7 cellular contexts compared by ENCODE assay signal in genomic region chr3:153160451-153161137, GRCh38. TPM values are rescaled to one million over a fixed set of nuclear protein-coding genes. Genes with fewer than 3 reads are reported as not detected.
DNase-seq lines count a peak whose midpoint lies in the region; ATAC-seq, FAIRE-seq and TF ChIP-seq lines count a peak whose summit lies in the region.

No MANE protein-coding gene starts in this region.

- H3K27me3 Mint-ChIP-seq in activated CD4-positive, alpha-beta T cell treated with anti-CD3 and anti-CD28 coated beads, Interleukin-2, amount 10 ng/mL, durations not matched to agents 7 days and 5 days = no peaks in the 10 kb centered on the region

- H3K4me1 Mint-ChIP-seq in activated CD4-positive, alpha-beta T cell treated with anti-CD3 and anti-CD28 coated beads, Interleukin-2, amount 10 ng/mL, durations not matched to agents 7 days and 5 days = peaks cover 33% of the 10 kb centered on the region

- no peaks in the 10 kb centered on the region for H3K36me3 ChIP-seq in right lobe of liver

- H3K9me3 Mint-ChIP-seq in activated CD4-positive, alpha-beta T cell treated with anti-CD3 and anti-CD28 coated beads, Interleukin-2, amount 10 ng/mL, durations not matched to agents 7 days and 5 days = no peaks in the 10 kb centered on the region

- peak; percentile 39 for TF ChIP-seq POLR2A in right lobe of liver (IDR thresholded peaks at IDR 0.05)

- H3K27ac Mint-ChIP-seq in activated CD4-positive, alpha-beta T cell treated with anti-CD3 and anti-CD28 coated beads, Interleukin-2, amount 10 ng/mL, durations not matched to agents 7 days and 5 days = peak overlapping the region; percentile 99

- intact Hi-C loops in right lobe of liver (cut with DNase I) = no loop called here

- CTCF ChIA-PET in activated CD4-positive, alpha-beta T cell treated with anti-CD3 and anti-CD28 coated beads, Interleukin-2, amount 10 ng/mL, durations not matched to agents 7 days and 5 days (lab: Charles Lee) = interaction anchor here (0.6 to 1.6 kb wide), 6 partner anchors 19 to 1879 kb away, joined by 3 to 5 read pairs (median 4); no protein-coding TSS in a partner anchor

- peaks cover 0 to 21% (median 3%) of the 10 kb centered on the region in 4 donors for H3K4me1 ChIP-seq in right lobe of liver

- H3K27me3 ChIP-seq in right lobe of liver = no peaks in the 10 kb centered on the region

- POLR2A ChIA-PET in activated CD4-positive, alpha-beta T cell treated with anti-CD3 and anti-CD28 coated beads, Interleukin-2, amount 10 ng/mL, durations not matched to agents 7 days and 5 days (lab: Charles Lee) = interaction anchor here (0.7 to 1.2 kb wide), 3 partner anchors 20 to 100 kb away, joined by 3 to 5 read pairs (median 3); no protein-coding TSS in a partner anchor

- H3K36me3 Mint-ChIP-seq in activated CD4-positive, alpha-beta T cell treated with anti-CD3 and anti-CD28 coated beads, Interleukin-2, amount 10 ng/mL, durations not matched to agents 7 days and 5 days (ENCODE audit: low read depth) = peaks cover 27% of the 10 kb centered on the region

- H3K4me3 Mint-ChIP-seq in activated CD4-positive, alpha-beta T cell treated with anti-CD3 and anti-CD28 coated beads, Interleukin-2, amount 10 ng/mL, durations not matched to agents 7 days and 5 days = peak overlapping the region; percentile 99

- peak overlapping the region; percentile 51 to 86 (median 82) for H3K4me3 ChIP-seq in right lobe of liver

- TF ChIP-seq CTCF in right lobe of liver (IDR thresholded peaks at IDR 0.05) = no peak

- H3K27ac ChIP-seq in right lobe of liver = peak overlapping the region; percentile 78 to 86 (median 86)

- WGBS in right lobe of liver (ENCODE audit: insufficient coverage, low coverage, low lambda C conversion rate, missing lambda C conversion rate) = 0% methylated on average over 17 of the region's 43 CpGs

- no peaks in the 10 kb centered on the region for H3K9me3 ChIP-seq in right lobe of liver

- ATAC-seq in HG02763 (IDR thresholded peaks at IDR 0.05; ENCODE audit: unreplicated experiment) (peak; percentile 28), right lobe of liver (peak; percentile 18 to 51 (median 30))

- DNase-seq in GM18507 (ENCODE audit: extremely low spot score, insufficient read length, low read depth) = peak; percentile 35
- DNase-seq in NCI-H2196 (lab: John Stamatoyannopoulos, UW; ENCODE audit: unreplicated experiment) = peak; percentile 56
- DNase-seq in activated CD4-positive, alpha-beta T cell treated with anti-CD3 and anti-CD28 coated beads, Interleukin-2, amount 10 ng/mL, durations not matched to agents 7 days and 5 days = peak; percentile 78
- peak; percentile 90 for DNase-seq in dermis blood vessel endothelial cell
- DNase-seq in right lobe of liver = peak; percentile 74 to 90 (median 84)
- peak; percentile 52 to 69 for DNase-seq in stimulated activated CD4-positive, alpha-beta T cell treated with anti-CD3 and anti-CD28 coated beads, Interleukin-4, amount 100 ng/mL, for 4 hours

- FAIRE-seq in GM18507 (lab: Jason Lieb, UNC) = peak; percentile 78

RNA-seq across cellular contexts. Expression of gene RAP2B, which starts 1.4 kb away (rescaled TPM):
- total RNA-seq in activated CD4-positive, alpha-beta T cell treated with anti-CD3 and anti-CD28 coated beads, Interleukin-2, amount 10 ng/mL, durations not matched to agents 7 days and 5 days = 10 to 100 TPM; 22.5 to 23.7 TPM
- total RNA-seq in dermis blood vessel endothelial cell (21.2 and 24.0 TPM in 2 replicates), right lobe of liver (10 to 100 TPM in 1 of 6 experiments, 1 to 10 TPM in 5; 2.4 to 17.6 (median 4.5) TPM)

Comparison
In these comparisons a context has a peak if more than half of its experiments do, and no peak if none do; other contexts are left out.
1. Peak in every context shown above with its lines: DNase-seq, ATAC-seq, H3K4me3 ChIP-seq and H3K27ac ChIP-seq.
2. DNase-seq: peak in every context shown above with its lines; median percentile 90 in dermis blood vessel endothelial cell; 84 in right lobe of liver; 78 in activated CD4-positive, alpha-beta T cell treated with anti-CD3 and anti-CD28 coated beads, Interleukin-2, amount 10 ng/mL, durations not matched to agents 7 days and 5 days; 60 in stimulated activated CD4-positive, alpha-beta T cell treated with anti-CD3 and anti-CD28 coated beads, Interleukin-4, amount 100 ng/mL, for 4 hours; 56 in NCI-H2196; 35 in GM18507.